ENCODE assay signal across 11 cellular contexts in genomic region chr9:19517202-19517942, GRCh38.
DNase-seq lines count a peak whose midpoint lies in the region; FAIRE-seq and TF ChIP-seq lines count a peak whose summit lies in the region.
"Had no signal": no experiment of that assay in that cellular context is flagged by ENCODE, and none has a peak within 500 bp of the region (broad histone marks: within the 10 kb centered on the region; RNA-seq: fewer than 3 reads in every experiment).

No MANE protein-coding gene starts in this region.

- H3K4me1 Mint-ChIP-seq in MCF 10A (ENCODE audit: insufficient read depth, unreplicated experiment), result no peaks in the 10 kb centered on the region
- peaks cover 15% of the 10 kb centered on the region for H3K4me1 Mint-ChIP-seq in stimulated activated naive CD8-positive, alpha-beta T cell treated with anti-CD3 and anti-CD28 coated beads, Interleukin-15, Interleukin-2, amounts not matched to agents 100 ng/mL and 50 ng/mL, for 24 hours (ENCODE audit: low read depth)

- POLR2A ChIA-PET in MCF 10A (lab: Yijun Ruan, JAX), result no interaction called here

- H3K4me3 ChIP-seq in breast epithelium, result no peak overlapping the region
- no peak overlapping the region for H3K4me3 ChIP-seq in KMS-11 (IDR thresholded peaks at IDR 0.05; ENCODE audit: insufficient read depth, low read depth, low read length)
- H3K4me3 ChIP-seq in bronchial epithelial cell (ENCODE audit: low read depth, low read length), result no peak overlapping the region
- H3K4me3 ChIP-seq in sigmoid colon, result no peak overlapping the region
- H3K4me3 ChIP-seq: lower lobe of right lung had no signal

- peak; percentile 20 for DNase-seq in MCF 10A (ENCODE audit: unreplicated experiment)
- DNase-seq in breast epithelium (ENCODE audit: low spot score in 2 of 2), result no peak
- peak; percentile 17 for DNase-seq in bronchial epithelial cell (ENCODE audit: low read depth)
- DNase-seq in sigmoid colon, result no peak
- DNase-seq in GM19238 (ENCODE audit: insufficient read length, low spot score), result no peak
- no peak for DNase-seq in frontal cortex (ENCODE audit: low spot score in 2 of 2)
- DNase-seq: activated CD8-positive, alpha-beta memory T cell treated with anti-CD3 and anti-CD28 coated beads for 24 hours; lower lobe of right lung; NCI-H1417 treated with DMSO at 0.1 percent for 48 hours had no signal

- H3K36me3 ChIP-seq in breast epithelium (no peaks in the 10 kb centered on the region), KMS-11 (ENCODE audit: insufficient read depth) (no peaks in the 10 kb centered on the region), bronchial epithelial cell (ENCODE audit: control insufficient read depth, insufficient read depth, low read length) (no peaks in the 10 kb centered on the region), sigmoid colon (no peaks in the 10 kb centered on the region)
- H3K36me3 ChIP-seq: lower lobe of right lung had no signal

- no peaks in the 10 kb centered on the region for H3K9me3 Mint-ChIP-seq in MCF 10A (ENCODE audit: unreplicated experiment)
- no peaks in the 10 kb centered on the region for H3K9me3 Mint-ChIP-seq in stimulated activated naive CD8-positive, alpha-beta T cell treated with anti-CD3 and anti-CD28 coated beads, Interleukin-15, Interleukin-2, amounts not matched to agents 100 ng/mL and 50 ng/mL, for 24 hours

- intact Hi-C loops in MCF 10A (cut with micrococcal nuclease), result no loop called here
- intact Hi-C loops in breast epithelium (cut with DNase I; ENCODE audit: low total_unique reads), result no loop called here
- intact Hi-C loops in sigmoid colon (cut with DNase I), result no loop called here

- TF ChIP-seq EP300 in sigmoid colon (IDR thresholded peaks at IDR 0.05), result no peak

- H3K27me3 ChIP-seq in breast epithelium (no peaks in the 10 kb centered on the region), KMS-11 (ENCODE audit: insufficient read depth, low read depth) (no peaks in the 10 kb centered on the region), bronchial epithelial cell (ENCODE audit: control insufficient read depth, insufficient read depth, low read length) (no peaks in the 10 kb centered on the region), sigmoid colon (no peaks in the 10 kb centered on the region)

- WGBS in sigmoid colon, 2 donors, result 86 to 89% methylated on average over 3 of the region's 3 CpGs

- no peak overlapping the region for H3K4me3 Mint-ChIP-seq in MCF 10A (ENCODE audit: unreplicated experiment)
- H3K4me3 Mint-ChIP-seq in stimulated activated naive CD8-positive, alpha-beta T cell treated with anti-CD3 and anti-CD28 coated beads, Interleukin-15, Interleukin-2, amounts not matched to agents 100 ng/mL and 50 ng/mL, for 24 hours, result no peak overlapping the region

- TF ChIP-seq CTCF in MCF 10A (IDR thresholded peaks at IDR 0.05; ENCODE audit: unreplicated experiment) (no peak), breast epithelium (IDR thresholded peaks at IDR 0.05) (no peak), KMS-11 (conservative IDR thresholded peaks at IDR 0.05; ENCODE audit: low read depth, low read length) (peak; percentile 24; the same call in 1 of the 2 replicates), bronchial epithelial cell (IDR thresholded peaks at IDR 0.05; ENCODE audit: insufficient read depth, low read length, severe bottlenecking) (peak; percentile 61), sigmoid colon (IDR thresholded peaks at IDR 0.05) (no peak)

- H3K9ac ChIP-seq in KMS-11, result no peak overlapping the region

- H3K9me3 ChIP-seq in breast epithelium (no peaks in the 10 kb centered on the region), sigmoid colon (no peaks in the 10 kb centered on the region)
- H3K9me3 ChIP-seq: lower lobe of right lung had no signal

- no peak overlapping the region for H3K27ac Mint-ChIP-seq in MCF 10A (ENCODE audit: low read depth, unreplicated experiment)
- H3K27ac Mint-ChIP-seq in stimulated activated naive CD8-positive, alpha-beta T cell treated with anti-CD3 and anti-CD28 coated beads, Interleukin-15, Interleukin-2, amounts not matched to agents 100 ng/mL and 50 ng/mL, for 24 hours, result peak overlapping the region; percentile 29

- H4K20me1 ChIP-seq in KMS-11 (ENCODE audit: insufficient read depth), result no peaks in the 10 kb centered on the region

- no peak overlapping the region for H3K4me2 ChIP-seq in KMS-11

- no peaks in the 10 kb centered on the region for H3K4me1 ChIP-seq in breast epithelium
- no peaks in the 10 kb centered on the region for H3K4me1 ChIP-seq in KMS-11 (ENCODE audit: low read depth, poor library complexity, severe bottlenecking)
- no peaks in the 10 kb centered on the region for H3K4me1 ChIP-seq in sigmoid colon
- H3K4me1 ChIP-seq: lower lobe of right lung had no signal

- CTCF ChIA-PET in MCF 10A (lab: Yijun Ruan, JAX), result interaction anchor here (0.8 to 1.1 kb wide), 2 partner anchors 13 to 215 kb away, joined by 3 to 5 read pairs; no protein-coding TSS in a partner anchor

- no peaks in the 10 kb centered on the region for H3K79me2 ChIP-seq in KMS-11 (ENCODE audit: insufficient read depth, low read depth)

- TF ChIP-seq POLR2A in breast epithelium (IDR thresholded peaks at IDR 0.05), result no peak
- no peak for TF ChIP-seq POLR2A in sigmoid colon (IDR thresholded peaks at IDR 0.05)

- H3K27me3 Mint-ChIP-seq in MCF 10A (ENCODE audit: insufficient read depth, unreplicated experiment), result peaks cover 56% of the 10 kb centered on the region
- peaks cover 4% of the 10 kb centered on the region for H3K27me3 Mint-ChIP-seq in stimulated activated naive CD8-positive, alpha-beta T cell treated with anti-CD3 and anti-CD28 coated beads, Interleukin-15, Interleukin-2, amounts not matched to agents 100 ng/mL and 50 ng/mL, for 24 hours

- no TSS peak for BruUV-seq in MCF 10A (replicated peaks; lab: Mats Ljungman, UMichigan)

- H3K27ac ChIP-seq in breast epithelium, result no peak overlapping the region
- H3K27ac ChIP-seq in KMS-11, result no peak overlapping the region
- H3K27ac ChIP-seq in sigmoid colon, result no peak overlapping the region
- H3K27ac ChIP-seq: lower lobe of right lung had no signal

- no peak overlapping the region for H2AFZ ChIP-seq in KMS-11 (ENCODE audit: low read depth)

- FAIRE-seq in bronchial epithelial cell (lab: Jason Lieb, UNC) (no peak), frontal cortex (lab: Jason Lieb, UNC) (no peak)

- H3K36me3 Mint-ChIP-seq in MCF 10A (ENCODE audit: insufficient read depth, unreplicated experiment), result no peaks in the 10 kb centered on the region
- no peaks in the 10 kb centered on the region for H3K36me3 Mint-ChIP-seq in stimulated activated naive CD8-positive, alpha-beta T cell treated with anti-CD3 and anti-CD28 coated beads, Interleukin-15, Interleukin-2, amounts not matched to agents 100 ng/mL and 50 ng/mL, for 24 hours (ENCODE audit: low read depth)

Comparison
In these comparisons a context has a peak if more than half of its experiments do, and no peak if none do; other contexts are left out.
1. DNase-seq: peak in MCF 10A (single experiment) and bronchial epithelial cell (single experiment); none in breast epithelium (0 of 2), sigmoid colon (single experiment), GM19238 (single experiment) and frontal cortex (0 of 2).
2. CTCF ChIP-seq: peak in KMS-11 (single experiment) and bronchial epithelial cell (single experiment); none in MCF 10A (single experiment), breast epithelium (0 of 3) and sigmoid colon (0 of 4).